Comparison of ENCODE assay signal across 8 cellular contexts in genomic region chr22:50261615-50262459, GRCh38. TPM values are rescaled to one million over a fixed set of nuclear protein-coding genes. Genes with fewer than 3 reads are reported as not detected.
DNase-seq lines count a peak whose midpoint lies in the region; ATAC-seq, FAIRE-seq and TF ChIP-seq lines count a peak whose summit lies in the region.

Gene MAPK12 (minus strand): TSS chr22:50261683. CDS start chr22:50261509, 174 bp downstream.

- H3K36me3 Mint-ChIP-seq in activated naive CD8-positive, alpha-beta T cell treated with anti-CD3 and anti-CD28 coated beads, Interleukin-2, amount 50 U/mL, for 24 hours (ENCODE audit: low read depth) = no peaks in the 10 kb centered on the region

- H3K36me3 ChIP-seq in hepatocyte (replicated peaks; ENCODE audit: insufficient read depth, low read depth) (no peaks in the 10 kb centered on the region), small intestine (ENCODE audit: control insufficient read depth in 2 of 2, insufficient read depth in 2 of 2, low read length in 2 of 2) (no peaks in the 10 kb centered on the region)

- no peaks in the 10 kb centered on the region for H3K9me2 ChIP-seq in hepatocyte (replicated peaks; ENCODE audit: insufficient read depth)

- no peak for TF ChIP-seq CTCF in hepatocyte (IDR thresholded peaks at IDR 0.05; ENCODE audit: poor library complexity)

- peak within 1 kb of the TSS; percentile 93 for H3K4me2 ChIP-seq in hepatocyte

- peaks cover 21% of the 10 kb centered on the region for H3K27me3 Mint-ChIP-seq in activated naive CD8-positive, alpha-beta T cell treated with anti-CD3 and anti-CD28 coated beads, Interleukin-2, amount 50 U/mL, for 24 hours

- no peaks in the 10 kb centered on the region for H3K9me3 Mint-ChIP-seq in activated naive CD8-positive, alpha-beta T cell treated with anti-CD3 and anti-CD28 coated beads, Interleukin-2, amount 50 U/mL, for 24 hours

- no peaks in the 10 kb centered on the region for H3K4me1 ChIP-seq in hepatocyte (ENCODE audit: insufficient read depth)
- H3K4me1 ChIP-seq in small intestine (ENCODE audit: control insufficient read depth in 2 of 2, insufficient read depth in 1 of 2, low read depth in 1 of 2, low read length in 1 of 2) = no peaks in the 10 kb centered on the region

- peaks cover 6% of the 10 kb centered on the region for H3K27me3 ChIP-seq in hepatocyte
- peaks cover 4 to 9% of the 10 kb centered on the region in 2 donors for H3K27me3 ChIP-seq in small intestine (ENCODE audit: control insufficient read depth in 2 of 2, insufficient read depth in 2 of 2, low read length in 2 of 2)

- peak within 1 kb of the TSS; percentile 53 for H3K27ac ChIP-seq in hepatocyte
- no peak within 1 kb of the TSS for H3K27ac ChIP-seq in small intestine (ENCODE audit: low read depth in 1 of 2, low read length in 1 of 2)

- FAIRE-seq in small intestine (lab: Jason Lieb, UNC) = no peak

- no peaks in the 10 kb centered on the region for H4K20me1 ChIP-seq in hepatocyte (ENCODE audit: insufficient read depth, poor library complexity, severe bottlenecking)

- ATAC-seq in activated naive CD8-positive, alpha-beta T cell treated with anti-CD3 and anti-CD28 coated beads, Interleukin-2, amount 50 U/mL, for 24 hours = no peak
- no peak for ATAC-seq in HG03571 (IDR thresholded peaks at IDR 0.05; ENCODE audit: unreplicated experiment)

- H3K9me3 ChIP-seq in hepatocyte (ENCODE audit: low read depth) = no peaks in the 10 kb centered on the region
- no peaks in the 10 kb centered on the region for H3K9me3 ChIP-seq in small intestine (ENCODE audit: control insufficient read depth, low read depth)

- peaks cover 5% of the 10 kb centered on the region for H3K4me1 Mint-ChIP-seq in activated naive CD8-positive, alpha-beta T cell treated with anti-CD3 and anti-CD28 coated beads, Interleukin-2, amount 50 U/mL, for 24 hours

- no peak within 1 kb of the TSS for H3K27ac Mint-ChIP-seq in activated naive CD8-positive, alpha-beta T cell treated with anti-CD3 and anti-CD28 coated beads, Interleukin-2, amount 50 U/mL, for 24 hours

- H2AFZ ChIP-seq in hepatocyte = peak within 1 kb of the TSS; percentile 19

- DNase-seq in NOMO-1 treated with DMSO at 0.1 percent for 48 hours (lab: John Stamatoyannopoulos, UW; ENCODE audit: unreplicated experiment) = peak; percentile 4
- DNase-seq in NOMO-1 treated with dmso at 0.1 percent for 144 hours (lab: John Stamatoyannopoulos, UW; ENCODE audit: unreplicated experiment) = no peak
- peak; percentile 96 for DNase-seq in HuH-7.5 (ENCODE audit: low spot score)
- DNase-seq in activated naive CD8-positive, alpha-beta T cell treated with anti-CD3 and anti-CD28 coated beads, Interleukin-2, amount 50 U/mL, for 24 hours = no peak
- DNase-seq in hepatocyte (ENCODE audit: low spot score) = peak; percentile 56
- DNase-seq in small intestine = no peak
- no peak for DNase-seq in HK-2 (ENCODE audit: unreplicated experiment)

- peak within 1 kb of the TSS; percentile 46 for H3K4me3 Mint-ChIP-seq in activated naive CD8-positive, alpha-beta T cell treated with anti-CD3 and anti-CD28 coated beads, Interleukin-2, amount 50 U/mL, for 24 hours

- 26% methylated on average over 8 of the region's 61 CpGs for WGBS in hepatocyte (ENCODE audit: low lambda C conversion rate, missing lambda C conversion rate)
- WGBS in small intestine, 3 donors = 3 to 6% (median 4%) methylated on average over 22 to 61 of the region's 61 CpGs

- H3K4me3 ChIP-seq in hepatocyte (peak within 1 kb of the TSS; percentile 26), small intestine (ENCODE audit: low read depth in 1 of 2, low read length in 2 of 2) (peak within 1 kb of the TSS; percentile 38 to 45)

- H3K79me2 ChIP-seq in hepatocyte = no peaks in the 10 kb centered on the region

RNA-seq across cellular contexts. Expression of gene MAPK12, which starts in this region (rescaled TPM):
- total RNA-seq in hepatocyte = 12.5 and 13.8 TPM in 2 replicates
- 33.8 and 51.4 TPM in 2 replicates for polyA plus RNA-seq in hepatocyte
- polyA plus RNA-seq in small intestine = 1 to 10 TPM in 2 of 3 donors, under 1 TPM in 1; 0.45 to 7.1 (median 3.5) TPM

Comparison
In these comparisons a context has a peak if more than half of its experiments do, and no peak if none do; other contexts are left out.
1. DNase-seq: peak in NOMO-1 treated with DMSO at 0.1 percent for 48 hours (single experiment), HuH-7.5 (single experiment) and hepatocyte (single experiment); none in NOMO-1 treated with dmso at 0.1 percent for 144 hours (single experiment), activated naive CD8-positive, alpha-beta T cell treated with anti-CD3 and anti-CD28 coated beads, Interleukin-2, amount 50 U/mL, for 24 hours (single experiment), small intestine (single experiment) and HK-2 (single experiment).